Comparison of ENCODE assay signal across 8 cellular contexts in the genomic region with DNA sequence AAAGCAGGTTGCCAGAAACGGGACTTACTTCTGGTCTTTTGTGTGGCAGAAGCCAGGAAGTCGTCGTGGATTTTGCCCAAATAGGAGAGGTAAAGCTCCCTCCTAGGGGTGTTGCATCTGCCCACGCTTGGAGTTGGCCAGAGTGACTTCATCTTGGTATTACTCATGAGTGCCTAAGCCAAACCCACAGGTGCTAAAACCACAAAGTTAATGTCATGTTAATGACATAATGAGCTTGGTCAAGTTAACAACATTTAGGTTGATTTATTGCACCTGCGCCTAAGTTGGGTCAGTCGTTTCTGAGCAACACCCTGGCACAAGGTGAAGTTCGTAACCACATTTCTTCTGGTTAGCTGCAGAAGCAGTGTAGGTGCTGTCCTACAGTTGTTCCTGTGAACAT.
DNase-seq lines count a peak whose midpoint lies in the region; ATAC-seq and TF ChIP-seq lines count a peak whose summit lies in the region.

No MANE protein-coding gene starts in this region.

- POLR2A ChIA-PET in activated B cell treated with CpG ODN at 0.5 μM for 24 hours (lab: Charles Lee), result no interaction called here

- H3K4me3 Mint-ChIP-seq in activated B cell treated with CpG ODN at 0.5 μM for 24 hours, result no peak overlapping the region
- H3K4me3 Mint-ChIP-seq in CD14-positive monocyte, result no peak overlapping the region
- H3K4me3 Mint-ChIP-seq in endodermal cell, result no peak overlapping the region

- WGBS in endodermal cell (ENCODE audit: insufficient coverage in 1 of 2, insufficient read length in 1 of 2), 2 experiments, result 96 to 98% methylated on average over 5 to 7 of the region's 7 CpGs

- H3K27me3 ChIP-seq in endodermal cell (ENCODE audit: control insufficient read depth, insufficient read depth, low read length, poor library complexity, severe bottlenecking), result no peaks in the 10 kb centered on the region

- no peak overlapping the region for H3K27ac Mint-ChIP-seq in activated B cell treated with CpG ODN at 0.5 μM for 24 hours
- H3K27ac Mint-ChIP-seq in CD14-positive monocyte, result no peak overlapping the region
- H3K27ac Mint-ChIP-seq in endodermal cell, result no peak overlapping the region

- TF ChIP-seq CTCF in activated B cell treated with CpG ODN at 0.5 μM for 24 hours (IDR thresholded peaks at IDR 0.05) (no peak), CD14-positive monocyte (IDR thresholded peaks at IDR 0.05) (no peak), endodermal cell (conservative IDR thresholded peaks at IDR 0.05) (no peak)

- H3K9me3 Mint-ChIP-seq in activated B cell treated with CpG ODN at 0.5 μM for 24 hours, result no peaks in the 10 kb centered on the region
- peaks cover 6 to 17% (median 12%) of the 10 kb centered on the region in 7 donors for H3K9me3 Mint-ChIP-seq in CD14-positive monocyte
- peaks cover 30% of the 10 kb centered on the region for H3K9me3 Mint-ChIP-seq in endodermal cell

- no peaks in the 10 kb centered on the region for H3K36me3 ChIP-seq in endodermal cell (ENCODE audit: control insufficient read depth, insufficient read depth, low read length)

- CTCF ChIA-PET in activated B cell treated with CpG ODN at 0.5 μM for 24 hours (lab: Charles Lee), result no interaction called here

- no peaks in the 10 kb centered on the region for H3K4me1 ChIP-seq in endodermal cell (ENCODE audit: control insufficient read depth, insufficient read depth, low read length)

- H3K36me3 Mint-ChIP-seq in activated B cell treated with CpG ODN at 0.5 μM for 24 hours (ENCODE audit: low read depth) (peaks cover 50% of the 10 kb centered on the region), CD14-positive monocyte (peaks cover 1 to 13% of the 10 kb centered on the region in 2 donors), endodermal cell (ENCODE audit: low read depth) (peaks cover 23% of the 10 kb centered on the region)

- H3K4me1 Mint-ChIP-seq in activated B cell treated with CpG ODN at 0.5 μM for 24 hours (peaks cover 36% of the 10 kb centered on the region), CD14-positive monocyte (no peaks in the 10 kb centered on the region), endodermal cell (no peaks in the 10 kb centered on the region)

- no peak overlapping the region for H3K27ac ChIP-seq in endodermal cell (ENCODE audit: low read depth, low read length)

- no peak overlapping the region for H3K4me3 ChIP-seq in endodermal cell (ENCODE audit: low read length)

- DNase-seq in activated B cell treated with CpG ODN at 0.5 μM for 24 hours (no peak), kidney glomerular epithelial cell (lab: John Stamatoyannopoulos, UW) (peak; percentile 7), foreskin melanocyte (no peak), CD14-positive monocyte (ENCODE audit: low spot score) (no peak), NCI-H446 treated with DMSO at 0.1 percent for 48 hours (lab: John Stamatoyannopoulos, UW) (no peak), endodermal cell (no peak)

- no peak overlapping the region for H3K9ac ChIP-seq in endodermal cell (ENCODE audit: extremely low read depth, low read length, poor library complexity, severe bottlenecking)

- intact Hi-C loops in activated B cell treated with CpG ODN at 0.5 μM for 24 hours (cut with micrococcal nuclease), result no loop called here
- intact Hi-C loops in CD14-positive monocyte (cut with micrococcal nuclease), result no loop called here

- peaks cover 31% of the 10 kb centered on the region for H3K9me3 ChIP-seq in endodermal cell (ENCODE audit: control insufficient read depth, low read length)

- ATAC-seq in GM18511 (IDR thresholded peaks at IDR 0.05; ENCODE audit: unreplicated experiment) (peak; percentile 98), HG02870 (IDR thresholded peaks at IDR 0.05; ENCODE audit: unreplicated experiment) (peak; percentile 96), activated B cell treated with CpG ODN at 0.5 μM for 24 hours (ENCODE audit: low read depth) (peak; percentile 50)

- H3K27me3 Mint-ChIP-seq in activated B cell treated with CpG ODN at 0.5 μM for 24 hours (no peaks in the 10 kb centered on the region), CD14-positive monocyte (ENCODE audit: low read depth in 3 of 3) (no peaks in the 10 kb centered on the region), endodermal cell (ENCODE audit: insufficient read depth) (no peaks in the 10 kb centered on the region)
